15 cellular contexts compared by ENCODE assay signal in genomic region chr14:54856152-54856551, GRCh38.
"Had no signal": no experiment of that assay in that cellular context is flagged by ENCODE, and none has a peak within 500 bp of the region (broad histone marks: within the 10 kb centered on the region; RNA-seq: fewer than 3 reads in every experiment).

No MANE protein-coding gene starts in this region.

- H3K4me3 Mint-ChIP-seq: dendritic cell treated with granulocyte-macrophage colony-stimulating factor and Interleukin-4, amounts not matched to agents 40 ng/mL and 50 ng/mL, for 4 days; naive thymus-derived CD8-positive, alpha-beta T cell had no signal

- H3K9me3 Mint-ChIP-seq: dendritic cell treated with granulocyte-macrophage colony-stimulating factor and Interleukin-4, amounts not matched to agents 40 ng/mL and 50 ng/mL, for 4 days; naive thymus-derived CD8-positive, alpha-beta T cell had no signal

- DNase-seq: esophagus squamous epithelium; foreskin fibroblast; head of caudate nucleus; kidney; left cardiac atrium; left ventricle myocardium superior; mucosa of descending colon; naive thymus-derived CD8-positive, alpha-beta T cell; small intestine; stimulated activated CD4-positive, alpha-beta T cell treated with anti-CD3 and anti-CD28 coated beads, Interleukin-12 subunit alpha, Interleukin-12 subunit beta, amount 100 ng/mL, for 4 hours; stimulated activated naive CD4-positive, alpha-beta T cell treated with Interleukin-2 at 50 U/mL for 16 hours; trophoblast cell had no signal

- H3K4me1 ChIP-seq: right atrium auricular region had no signal

- ATAC-seq: left cardiac atrium; left ventricle myocardium superior; mucosa of descending colon; naive thymus-derived CD8-positive, alpha-beta T cell had no signal

- H3K27me3 ChIP-seq: esophagus squamous epithelium, hepatocyte, right atrium auricular region had no signal

- H3K27ac Mint-ChIP-seq: dendritic cell treated with granulocyte-macrophage colony-stimulating factor and Interleukin-4, amounts not matched to agents 40 ng/mL and 50 ng/mL, for 4 days had no signal

- H3K27me3 Mint-ChIP-seq: dendritic cell treated with granulocyte-macrophage colony-stimulating factor and Interleukin-4, amounts not matched to agents 40 ng/mL and 50 ng/mL, for 4 days; naive thymus-derived CD8-positive, alpha-beta T cell had no signal

- H3K27ac ChIP-seq: esophagus squamous epithelium, hepatocyte, right atrium auricular region had no signal
